ENCODE assay signal across 8 cellular contexts in the genomic region with DNA sequence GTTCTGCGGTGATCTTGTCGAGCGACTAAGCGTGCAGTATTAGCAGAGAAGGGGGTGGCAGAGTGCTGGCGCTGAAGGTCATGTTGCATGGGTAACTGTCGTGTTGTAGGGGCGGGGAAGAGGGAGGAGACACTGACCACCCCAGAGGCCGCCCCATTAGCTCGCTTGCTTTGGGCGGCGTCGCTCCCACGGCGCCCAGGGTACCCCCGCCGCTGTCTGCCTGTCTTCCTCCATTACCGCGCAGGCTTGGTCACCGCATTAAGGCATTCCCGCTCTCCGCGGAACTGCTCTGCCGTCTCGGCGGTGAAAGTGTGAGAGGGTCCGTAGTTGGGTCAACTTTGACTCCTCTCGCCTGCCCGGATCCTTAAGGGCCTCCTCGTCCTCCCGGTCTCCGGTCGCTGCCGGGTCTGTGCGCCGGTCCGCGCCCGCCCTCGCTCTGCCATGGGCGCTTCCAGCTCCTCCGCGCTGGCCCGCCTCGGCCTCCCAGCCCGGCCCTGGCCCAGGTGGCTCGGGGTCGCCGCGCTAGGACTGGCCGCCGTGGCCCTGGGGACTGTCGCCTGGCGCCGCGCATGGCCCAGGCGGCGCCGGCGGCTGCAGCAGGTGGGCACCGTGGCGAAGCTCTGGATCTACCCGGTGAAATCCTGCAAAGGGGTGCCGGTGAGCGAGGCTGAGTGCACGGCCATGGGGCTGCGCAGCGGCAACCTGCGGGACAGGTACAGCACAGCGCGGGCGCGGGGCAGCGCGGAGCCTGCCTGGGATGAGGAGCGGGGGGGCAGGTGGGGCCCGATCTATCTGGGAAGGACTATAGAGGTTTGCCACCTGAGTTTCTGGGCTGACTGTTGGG. TPM values are rescaled to one million over a fixed set of nuclear protein-coding genes. Genes with fewer than 3 reads are reported as not detected.
A peak's percentile ranks its signal among the peaks of the same experiment; 100 is the strongest.
DNase-seq lines count a peak whose midpoint lies in the region; ATAC-seq and TF ChIP-seq lines count a peak whose summit lies in the region.

A gene (plus strand): TSS at position 232 of the 844 bp plus-strand sequence. CDS start 210 bp downstream, at position 442.

- DNase-seq in CD8-positive, alpha-beta memory T cell = no peak
- DNase-seq in NCI-H774 (lab: John Stamatoyannopoulos, UW) (peak; percentile 79), mammary epithelial cell (peak; percentile 62), retina (peak; percentile 92), GM20000 (ENCODE audit: low spot score) (no peak)

- H3K9me3 ChIP-seq in CD8-positive, alpha-beta memory T cell (ENCODE audit: low read length) = no peaks in the 10 kb centered on the region
- H3K9me3 ChIP-seq in mammary epithelial cell (replicated peaks; ENCODE audit: insufficient read depth, low read length) = no peaks in the 10 kb centered on the region
- no peaks in the 10 kb centered on the region for H3K9me3 ChIP-seq in iPS-18a (ENCODE audit: control insufficient read depth, low read depth, low read length)

- H3K4me3 Mint-ChIP-seq in CD8-positive, alpha-beta memory T cell = peak within 1 kb of the TSS in 5 of 7 donors; percentile 31 to 56 (median 42)

- H4K20me1 ChIP-seq in mammary epithelial cell (ENCODE audit: insufficient read depth, low read length) = no peaks in the 10 kb centered on the region

- H3K9ac ChIP-seq in mammary epithelial cell (ENCODE audit: insufficient read depth, low read length) = peak within 1 kb of the TSS; percentile 8
- peak within 1 kb of the TSS; percentile 60 for H3K9ac ChIP-seq in iPS-18a (ENCODE audit: low read length)

- dilution Hi-C loops in mammary epithelial cell (cut with HindIII; ENCODE audit: low sequenced_read_pairs) = no loop called here

- no peaks in the 10 kb centered on the region for H3K9me3 Mint-ChIP-seq in CD8-positive, alpha-beta memory T cell

- intact Hi-C loops in mammary epithelial cell (cut with micrococcal nuclease) = no loop called here

- 9% methylated on average over 11 of the region's 76 CpGs for WGBS in mammary epithelial cell (ENCODE audit: low coverage, missing lambda C conversion rate)

- peak within 1 kb of the TSS; percentile 96 for H2AFZ ChIP-seq in mammary epithelial cell (ENCODE audit: low read depth, low read length)

- H3K36me3 Mint-ChIP-seq in CD8-positive, alpha-beta memory T cell = no peaks in the 10 kb centered on the region

- TF ChIP-seq POLR2A in GM18951 (IDR thresholded peaks at IDR 0.05; ENCODE audit: extremely low read depth, insufficient read depth, insufficient read length) = peak; percentile 59

- H3K27me3 ChIP-seq in CD8-positive, alpha-beta memory T cell (ENCODE audit: insufficient read depth, low read length, poor library complexity, severe bottlenecking) = peaks cover 14% of the 10 kb centered on the region
- H3K27me3 ChIP-seq in mammary epithelial cell (ENCODE audit: insufficient read depth, low read length) = no peaks in the 10 kb centered on the region
- peaks cover 44% of the 10 kb centered on the region for H3K27me3 ChIP-seq in iPS-18a (ENCODE audit: control insufficient read depth, insufficient read depth, low read length)

- H3K36me3 ChIP-seq in CD8-positive, alpha-beta memory T cell (ENCODE audit: insufficient read depth, low read length) = no peaks in the 10 kb centered on the region
- H3K36me3 ChIP-seq in mammary epithelial cell (ENCODE audit: insufficient read depth, low read length) (no peaks in the 10 kb centered on the region), iPS-18a (ENCODE audit: control insufficient read depth, low read depth, low read length) (no peaks in the 10 kb centered on the region)

- peak; percentile 92 for ATAC-seq in HG03159 (IDR thresholded peaks at IDR 0.05; ENCODE audit: unreplicated experiment)

- peaks cover 25 to 74% of the 10 kb centered on the region in 2 donors for H3K27me3 Mint-ChIP-seq in CD8-positive, alpha-beta memory T cell

- TF ChIP-seq CTCF in mammary epithelial cell (conservative IDR thresholded peaks at IDR 0.05 in 1 of 2, IDR thresholded peaks at IDR 0.05 in 1 of 2; ENCODE audit: extremely low read depth in 1 of 2, insufficient read depth in 1 of 2, low read depth in 1 of 2, low read length in 2 of 2) (no peak), GM20000 (IDR thresholded peaks at IDR 0.05; ENCODE audit: extremely low read depth, missing control alignments) (no peak)

- H3K4me1 ChIP-seq in CD8-positive, alpha-beta memory T cell (ENCODE audit: insufficient read depth, low read length) = peaks cover 4% of the 10 kb centered on the region
- peaks cover 11% of the 10 kb centered on the region for H3K4me1 ChIP-seq in mammary epithelial cell (ENCODE audit: insufficient read depth, low read length)
- peaks cover 21% of the 10 kb centered on the region for H3K4me1 ChIP-seq in iPS-18a (ENCODE audit: control insufficient read depth, low read depth, low read length)

- H3K27ac ChIP-seq in CD8-positive, alpha-beta memory T cell (ENCODE audit: low read depth, low read length) = no peak within 1 kb of the TSS
- H3K27ac ChIP-seq in mammary epithelial cell (ENCODE audit: insufficient read depth, low read depth, low read length) = no peak within 1 kb of the TSS
- no peak within 1 kb of the TSS for H3K27ac ChIP-seq in iPS-18a (ENCODE audit: low read length)

- in situ Hi-C loops in GM18951 (cut with MboI; ENCODE audit: low sequenced_read_pairs, unreplicated experiment) = no loop called here
- in situ Hi-C loops in mammary epithelial cell (cut with MboI; ENCODE audit: low sequenced_read_pairs in 2 of 2) = no loop called here

- no TSS peak for BruUV-seq in mammary epithelial cell (replicated peaks; lab: Mats Ljungman, UMichigan)

- POLR2A ChIA-PET in CD8-positive, alpha-beta memory T cell (lab: Charles Lee) = no interaction called here

- H3K4me2 ChIP-seq in mammary epithelial cell (ENCODE audit: insufficient read depth, low read depth, low read length) = peak within 1 kb of the TSS; percentile 98

- no peak within 1 kb of the TSS for H3K27ac Mint-ChIP-seq in CD8-positive, alpha-beta memory T cell

- no peaks in the 10 kb centered on the region for H3K79me2 ChIP-seq in mammary epithelial cell (ENCODE audit: insufficient read depth, low read length)

- CTCF ChIA-PET in CD8-positive, alpha-beta memory T cell (lab: Charles Lee) = no interaction called here
- CTCF ChIA-PET in mammary epithelial cell (lab: Charles Lee; ENCODE audit: low non-redundant PET) = no interaction called here

- H3K4me3 ChIP-seq in CD8-positive, alpha-beta memory T cell (ENCODE audit: low read length) = no peak within 1 kb of the TSS
- H3K4me3 ChIP-seq in mammary epithelial cell (replicated peaks in 1 of 3; ENCODE audit: insufficient read depth in 1 of 3, low read depth in 2 of 3, low read length in 3 of 3) (peak within 1 kb of the TSS; percentile 40 to 67 (median 64)), iPS-18a (ENCODE audit: low read length) (peak within 1 kb of the TSS; percentile 68)

- H3K4me1 Mint-ChIP-seq in CD8-positive, alpha-beta memory T cell = peaks cover 3 to 15% (median 13%) of the 10 kb centered on the region in 3 donors

RNA-seq across cellular contexts. Expression of the gene that starts here (rescaled TPM):
- total RNA-seq in CD8-positive, alpha-beta memory T cell = not detected
- not detected for polyA plus RNA-seq in CD8-positive, alpha-beta memory T cell
- total RNA-seq in mammary epithelial cell = 1 to 10 TPM; 3.7 to 4.8 TPM
- 2.1 TPM for polyA plus RNA-seq in mammary epithelial cell
- polyA minus RNA-seq in mammary epithelial cell = 4.4 TPM

Comparison
In these comparisons a context has a peak if more than half of its experiments do, and no peak if none do; other contexts are left out.
1. RNA of the gene that starts here (total RNA-seq): 3.7 to 4.8 TPM in mammary epithelial cell; not detected in CD8-positive, alpha-beta memory T cell; every median in the first group is over 4 times any median in the second.
2. DNase-seq: peak in NCI-H774 (single experiment), mammary epithelial cell (single experiment) and retina (single experiment); none in CD8-positive, alpha-beta memory T cell (0 of 5) and GM20000 (single experiment).